In genomic region chr19:38221919-38222828, GRCh38 we compare ENCODE assay signal across 2 cellular contexts.
TF ChIP-seq lines count a peak whose summit lies in the region.

No MANE protein-coding gene starts in this region.

TF ChIP-seq in A549, 52 proteins besides CTCF, POLR2A, EP300 and RAD21:
- TF ChIP-seq HDAC2 (IDR thresholded peaks at IDR 0.05) = no peak
- TF ChIP-seq, protein P1, sequence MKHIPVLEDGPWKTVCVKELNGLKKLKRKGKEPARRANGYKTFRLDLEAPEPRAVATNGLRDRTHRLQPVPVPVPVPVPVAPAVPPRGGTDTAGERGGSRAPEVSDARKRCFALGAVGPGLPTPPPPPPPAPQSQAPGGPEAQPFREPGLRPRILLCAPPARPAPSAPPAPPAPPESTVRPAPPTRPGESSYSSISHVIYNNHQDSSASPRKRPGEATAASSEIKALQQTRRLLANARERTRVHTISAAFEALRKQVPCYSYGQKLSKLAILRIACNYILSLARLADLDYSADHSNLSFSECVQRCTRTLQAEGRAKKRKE (CRISPR knock-in tag; IDR thresholded peaks at IDR 0.05; ENCODE audit: low read depth) = no peak
- peak; percentile 49 for TF ChIP-seq ZC3H11A (IDR thresholded peaks at IDR 0.05)

TF ChIP-seq in H1, 55 proteins besides CTCF, POLR2A, EP300 and RAD21:
- TF ChIP-seq TAF1 (IDR thresholded peaks at IDR 0.05; ENCODE audit: low read depth, low read length) (0 out of 2 replicates have a peak, but pooled peaks have one; percentile 19), SP4 (IDR thresholded peaks at IDR 0.05; ENCODE audit: low read length) (no peak), TEAD4 (IDR thresholded peaks at IDR 0.05; ENCODE audit: low read depth, low read length) (no peak), SUZ12 (IDR thresholded peaks at IDR 0.05; ENCODE audit: low read length) (no peak), CREB1 (IDR thresholded peaks at IDR 0.05) (peak; percentile 28; the same call in 1 of the 2 replicates), SIX5 (IDR thresholded peaks at IDR 0.05; ENCODE audit: low read depth, low read length) (no peak), GABPA (IDR thresholded peaks at IDR 0.05; ENCODE audit: borderline replicate concordance, insufficient read depth, low read length) (no peak), CTBP2 (IDR thresholded peaks at IDR 0.05; ENCODE audit: borderline replicate concordance, insufficient read depth, insufficient read length, low read length) (no peak), ASH2L (IDR thresholded peaks at IDR 0.05; ENCODE audit: low read length) (no peak)
- TF ChIP-seq, protein P2, sequence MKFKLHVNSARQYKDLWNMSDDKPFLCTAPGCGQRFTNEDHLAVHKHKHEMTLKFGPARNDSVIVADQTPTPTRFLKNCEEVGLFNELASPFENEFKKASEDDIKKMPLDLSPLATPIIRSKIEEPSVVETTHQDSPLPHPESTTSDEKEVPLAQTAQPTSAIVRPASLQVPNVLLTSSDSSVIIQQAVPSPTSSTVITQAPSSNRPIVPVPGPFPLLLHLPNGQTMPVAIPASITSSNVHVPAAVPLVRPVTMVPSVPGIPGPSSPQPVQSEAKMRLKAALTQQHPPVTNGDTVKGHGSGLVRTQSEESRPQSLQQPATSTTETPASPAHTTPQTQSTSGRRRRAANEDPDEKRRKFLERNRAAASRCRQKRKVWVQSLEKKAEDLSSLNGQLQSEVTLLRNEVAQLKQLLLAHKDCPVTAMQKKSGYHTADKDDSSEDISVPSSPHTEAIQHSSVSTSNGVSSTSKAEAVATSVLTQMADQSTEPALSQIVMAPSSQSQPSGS (IDR thresholded peaks at IDR 0.05; ENCODE audit: low read length) = no peak
